3 cellular contexts compared by ENCODE assay signal in genomic region chr15:84915011-84915958, GRCh38.
TF ChIP-seq lines count a peak whose summit lies in the region.

No MANE protein-coding gene starts in this region.

TF ChIP-seq in GM12891, 5 proteins besides CTCF, POLR2A, EP300 and RAD21:
- TF ChIP-seq SPI1 (IDR thresholded peaks at IDR 0.05; ENCODE audit: low read depth, low read length): peak; percentile 62
- TF ChIP-seq POU2F2 (IDR thresholded peaks at IDR 0.05; ENCODE audit: low read depth, low read length): no peak

TF ChIP-seq in GM23338, 12 proteins besides CTCF, POLR2A, EP300 and RAD21 (continued from another document):
- TF ChIP-seq POLR2AphosphoS5 (IDR thresholded peaks at IDR 0.05; ENCODE audit: low read depth) (no peak), ZNF331 (CRISPR knock-in tag; IDR thresholded peaks at IDR 0.05; ENCODE audit: low read depth) (no peak), ZNF114 (CRISPR knock-in tag; IDR thresholded peaks at IDR 0.05) (no peak), NANOG (IDR thresholded peaks at IDR 0.05; ENCODE audit: borderline replicate concordance) (no peak), ETS1 (IDR thresholded peaks at IDR 0.05) (no peak), ZNF462 (CRISPR knock-in tag; IDR thresholded peaks at IDR 0.05) (no peak), JUNB (IDR thresholded peaks at IDR 0.05; ENCODE audit: unreplicated experiment) (no peak)

TF ChIP-seq in H1, 55 proteins besides CTCF, POLR2A, EP300 and RAD21 (continued from another document):
- TF ChIP-seq BRCA1 (IDR thresholded peaks at IDR 0.05; ENCODE audit: low read depth, low read length): no peak
- TF ChIP-seq BCL11A (IDR thresholded peaks at IDR 0.05; ENCODE audit: low read depth in 2 of 2, low read length in 2 of 2): no peak
- no peak for TF ChIP-seq SIX5 (IDR thresholded peaks at IDR 0.05; ENCODE audit: low read depth, low read length)
- no peak for TF ChIP-seq RXRA (IDR thresholded peaks at IDR 0.05; ENCODE audit: insufficient read depth, low read depth, low read length)
